In the genomic region with DNA sequence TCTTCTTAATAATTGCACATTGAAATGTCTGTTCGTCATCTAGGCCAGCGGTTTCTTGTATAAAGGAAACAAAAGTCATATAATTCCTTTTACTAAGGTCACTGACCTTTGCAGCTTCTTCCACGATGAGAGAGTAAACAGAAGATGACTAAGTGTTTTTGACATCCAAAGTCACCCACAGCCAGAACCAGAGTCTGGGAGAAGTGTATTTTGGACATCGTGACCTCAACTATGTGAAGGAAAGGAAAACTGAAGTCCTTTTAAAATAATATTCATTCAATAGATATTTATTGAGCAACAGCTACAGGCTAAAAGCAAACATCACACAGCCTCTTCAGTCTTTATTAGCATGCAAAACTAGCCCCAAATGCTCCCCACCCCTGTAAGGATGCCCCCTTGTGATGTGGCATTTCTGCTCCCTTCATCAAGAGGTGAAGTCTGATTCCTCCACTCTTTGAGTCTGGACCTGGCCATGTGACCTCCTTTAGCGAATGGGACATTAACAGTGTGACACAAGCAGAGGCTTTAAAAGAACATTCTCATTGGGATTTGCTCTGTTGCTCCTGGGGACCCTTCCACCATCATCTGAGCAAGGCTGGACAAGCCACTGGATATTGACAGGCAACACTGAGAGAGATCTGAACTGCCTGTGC, we compare ENCODE assay signal across 12 cellular contexts. TPM values are rescaled to one million over a fixed set of nuclear protein-coding genes. Genes with fewer than 3 reads are reported as not detected.
DNase-seq lines count a peak whose midpoint lies in the region; ATAC-seq and TF ChIP-seq lines count a peak whose summit lies in the region.
"Had no signal": no experiment of that assay in that cellular context is flagged by ENCODE, and none has a peak within 500 bp of the region (broad histone marks: within the 10 kb centered on the region; RNA-seq: fewer than 3 reads in every experiment).

No MANE protein-coding gene starts in this region.

- no peaks in the 10 kb centered on the region for H3K9me3 ChIP-seq in body of pancreas
- no peaks in the 10 kb centered on the region for H3K9me3 ChIP-seq in tibial nerve
- H3K9me3 ChIP-seq: Caco-2 had no signal

- TF ChIP-seq CTCF in body of pancreas (IDR thresholded peaks at IDR 0.05): no peak
- TF ChIP-seq CTCF in tibial nerve (IDR thresholded peaks at IDR 0.05): no peak

- TF ChIP-seq POLR2A in body of pancreas (IDR thresholded peaks at IDR 0.05) (no peak), tibial nerve (IDR thresholded peaks at IDR 0.05) (no peak)

- H3K36me3 ChIP-seq in body of pancreas (replicated peaks in 1 of 2; ENCODE audit: insufficient read depth in 1 of 2, low read depth in 2 of 2) (no peaks in the 10 kb centered on the region), tibial nerve (no peaks in the 10 kb centered on the region)

- H3K4me1 ChIP-seq in body of pancreas: no peaks in the 10 kb centered on the region
- H3K4me1 ChIP-seq in tibial nerve: peaks cover 0 to 48% (median 8%) of the 10 kb centered on the region in 4 donors
- H3K4me1 ChIP-seq: Caco-2 had no signal

- DNase-seq in HCEC 1CT (peak; percentile 99), body of pancreas (no peak), left lobe of liver (ENCODE audit: low spot score) (no peak), tibial nerve (ENCODE audit: low spot score in 2 of 2) (peak in 1 of 2 donors; percentile 36), NCI-H2227 treated with DMSO at 0.1 percent for 48 hours (lab: John Stamatoyannopoulos, UW) (no peak), GDM1 (lab: John Stamatoyannopoulos, UW) (no peak), activated T-cell treated with anti-CD3 and anti-CD28 coated beads for 4 hours (no peak)
- DNase-seq: activated effector memory CD4-positive, alpha-beta T cell treated with anti-CD3 and anti-CD28 coated beads, Interleukin-2, amount 50 U/mL, for 16 hours; Caco-2 had no signal

- WGBS in body of pancreas, 2 donors: 72 to 81% methylated on average over 5 of the region's 5 CpGs
- WGBS in tibial nerve, 2 donors: 57 to 68% methylated on average over 5 of the region's 5 CpGs

- TF ChIP-seq EP300 in tibial nerve (IDR thresholded peaks at IDR 0.05): peak in 1 of 2 donors; percentile 60

- ATAC-seq in body of pancreas (peak; percentile 66), left lobe of liver (peak; percentile 42), GM18498 (IDR thresholded peaks at IDR 0.05; ENCODE audit: unreplicated experiment) (no peak)
- ATAC-seq: natural killer cell treated with Interleukin-12 subunit alpha and Interleukin-12 subunit beta and Interleukin-15 and Interleukin-18, amount 100 ng/mL, for 72 hours; stimulated activated memory B cell treated with anti-CD40 and anti-IgM and Interleukin-4, amounts not matched to agents 10 μg/mL and 1 μg/mL and 100 μg/mL, for 72 hours had no signal

- peak overlapping the region in 1 of 4 donors; percentile 14 for H3K27ac ChIP-seq in body of pancreas
- peak overlapping the region in 3 of 4 donors; percentile 24 to 64 (median 62) for H3K27ac ChIP-seq in tibial nerve

- intact Hi-C loops in body of pancreas (cut with DNase I): no loop called here

- H3K27me3 ChIP-seq in body of pancreas: no peaks in the 10 kb centered on the region
- no peaks in the 10 kb centered on the region for H3K27me3 ChIP-seq in tibial nerve

- H3K4me3 ChIP-seq in body of pancreas (no peak overlapping the region), tibial nerve (no peak overlapping the region)

RNA-seq across cellular contexts. Expression of a gene that starts 8.1 kb away (rescaled TPM):
- total RNA-seq in body of pancreas: 10 to 100 TPM; 23.1 to 53.1 TPM
- 3.6 TPM for total RNA-seq in left lobe of liver
- 1,000 to 10,000 TPM in 3 of 4 donors, 100 to 1,000 TPM in 1; 784 to 3,019 (median 2,270) TPM for total RNA-seq in tibial nerve

Comparison
In these comparisons a context has a peak if more than half of its experiments do, and no peak if none do; other contexts are left out.
1. RNA of a gene that starts 8.1 kb away (total RNA-seq): 784 to 3,019 TPM in tibial nerve; 23.1 to 53.1 TPM in body of pancreas and 3.6 TPM in left lobe of liver (single experiment); every median in the first group is over 10 times any median in the second.